In the genomic region with DNA sequence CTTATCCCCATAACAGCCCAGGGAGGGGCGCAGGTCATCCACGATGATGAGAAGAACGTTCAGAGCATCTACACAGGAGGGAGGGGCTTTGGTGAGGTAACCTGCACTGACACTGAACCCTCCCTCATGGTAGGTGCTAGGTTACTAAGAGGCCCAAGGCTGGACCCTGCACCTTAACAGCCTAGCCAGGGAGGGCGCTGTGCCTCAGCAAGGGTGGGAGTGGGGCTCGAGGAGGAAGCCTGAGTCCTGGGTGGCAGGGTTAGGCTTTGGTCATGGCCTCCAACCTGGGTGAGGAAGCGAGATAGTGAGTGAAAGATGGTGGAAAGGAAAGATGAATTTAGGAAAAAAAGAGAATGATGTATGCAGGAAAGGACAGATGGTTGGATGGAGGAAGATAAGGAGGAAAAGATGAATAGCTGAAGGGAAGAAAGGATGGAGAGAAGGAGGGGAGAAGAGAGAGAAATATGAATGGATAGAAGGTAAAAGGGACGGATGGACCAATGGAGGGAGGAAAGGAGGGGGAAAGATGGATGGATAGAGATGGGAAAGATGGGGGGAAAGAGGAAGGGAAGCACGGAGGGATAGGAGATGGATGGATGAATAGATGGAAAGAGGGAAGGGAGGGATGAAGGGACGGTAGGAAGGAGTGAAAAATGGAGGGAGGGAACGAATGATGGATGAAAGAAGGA, we compare ENCODE assay signal across 1 cellular context.
TF ChIP-seq lines count a peak whose summit lies in the region.

No MANE protein-coding gene starts in this region.

TF ChIP-seq in HEK293, 187 proteins besides CTCF, POLR2A, EP300 and RAD21 (continued from another document):
- TF ChIP-seq ZFHX2 (tag by site-specific recombination; conservative IDR thresholded peaks at IDR 0.05): no peak
- TF ChIP-seq, protein P1, sequence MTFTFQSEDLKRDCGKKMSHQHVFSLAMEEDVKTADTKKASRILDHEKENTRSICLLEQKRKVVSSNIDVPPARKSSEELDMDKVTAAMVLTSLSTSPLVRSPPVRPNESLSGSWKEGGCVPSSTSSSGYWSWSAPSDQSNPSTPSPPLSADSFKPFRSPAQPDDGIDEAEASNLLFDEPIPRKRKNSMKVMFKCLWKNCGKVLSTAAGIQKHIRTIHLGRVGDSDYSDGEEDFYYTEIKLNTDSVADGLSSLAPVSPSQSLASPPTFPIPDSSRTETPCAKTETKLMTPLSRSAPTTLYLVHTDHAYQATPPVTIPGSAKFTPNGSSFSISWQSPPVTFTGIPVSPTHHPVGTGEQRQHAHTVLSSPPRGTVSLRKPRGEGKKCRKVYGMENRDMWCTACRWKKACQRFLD (tag by site-specific recombination; IDR thresholded peaks at IDR 0.05): no peak
- TF ChIP-seq, protein P2, sequence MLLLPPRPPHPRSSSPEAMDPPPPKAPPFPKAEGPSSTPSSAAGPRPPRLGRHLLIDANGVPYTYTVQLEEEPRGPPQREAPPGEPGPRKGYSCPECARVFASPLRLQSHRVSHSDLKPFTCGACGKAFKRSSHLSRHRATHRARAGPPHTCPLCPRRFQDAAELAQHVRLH (tag by site-specific recombination; IDR thresholded peaks at IDR 0.05): no peak
- peak; percentile 100 for TF ChIP-seq ZNF366 (tag by site-specific recombination; conservative IDR thresholded peaks at IDR 0.05)
- no peak for TF ChIP-seq ZSCAN23 (tag by site-specific recombination; IDR thresholded peaks at IDR 0.05)
- no peak for TF ChIP-seq ZNF121 (tag by site-specific recombination; IDR thresholded peaks at IDR 0.05)
- TF ChIP-seq, protein P3, sequence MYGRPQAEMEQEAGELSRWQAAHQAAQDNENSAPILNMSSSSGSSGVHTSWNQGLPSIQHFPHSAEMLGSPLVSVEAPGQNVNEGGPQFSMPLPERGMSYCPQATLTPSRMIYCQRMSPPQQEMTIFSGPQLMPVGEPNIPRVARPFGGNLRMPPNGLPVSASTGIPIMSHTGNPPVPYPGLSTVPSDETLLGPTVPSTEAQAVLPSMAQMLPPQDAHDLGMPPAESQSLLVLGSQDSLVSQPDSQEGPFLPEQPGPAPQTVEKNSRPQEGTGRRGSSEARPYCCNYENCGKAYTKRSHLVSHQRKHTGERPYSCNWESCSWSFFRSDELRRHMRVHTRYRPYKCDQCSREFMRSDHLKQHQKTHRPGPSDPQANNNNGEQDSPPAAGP (tag by site-specific recombination; IDR thresholded peaks at IDR 0.05): peak; percentile 23; the same call in 1 of the 2 replicates
- no peak for TF ChIP-seq ZNF514 (tag by site-specific recombination; IDR thresholded peaks at IDR 0.05)
- no peak for TF ChIP-seq ZNF214 (tag by site-specific recombination; IDR thresholded peaks at IDR 0.05; ENCODE audit: borderline replicate concordance)
- TF ChIP-seq, protein P4, sequence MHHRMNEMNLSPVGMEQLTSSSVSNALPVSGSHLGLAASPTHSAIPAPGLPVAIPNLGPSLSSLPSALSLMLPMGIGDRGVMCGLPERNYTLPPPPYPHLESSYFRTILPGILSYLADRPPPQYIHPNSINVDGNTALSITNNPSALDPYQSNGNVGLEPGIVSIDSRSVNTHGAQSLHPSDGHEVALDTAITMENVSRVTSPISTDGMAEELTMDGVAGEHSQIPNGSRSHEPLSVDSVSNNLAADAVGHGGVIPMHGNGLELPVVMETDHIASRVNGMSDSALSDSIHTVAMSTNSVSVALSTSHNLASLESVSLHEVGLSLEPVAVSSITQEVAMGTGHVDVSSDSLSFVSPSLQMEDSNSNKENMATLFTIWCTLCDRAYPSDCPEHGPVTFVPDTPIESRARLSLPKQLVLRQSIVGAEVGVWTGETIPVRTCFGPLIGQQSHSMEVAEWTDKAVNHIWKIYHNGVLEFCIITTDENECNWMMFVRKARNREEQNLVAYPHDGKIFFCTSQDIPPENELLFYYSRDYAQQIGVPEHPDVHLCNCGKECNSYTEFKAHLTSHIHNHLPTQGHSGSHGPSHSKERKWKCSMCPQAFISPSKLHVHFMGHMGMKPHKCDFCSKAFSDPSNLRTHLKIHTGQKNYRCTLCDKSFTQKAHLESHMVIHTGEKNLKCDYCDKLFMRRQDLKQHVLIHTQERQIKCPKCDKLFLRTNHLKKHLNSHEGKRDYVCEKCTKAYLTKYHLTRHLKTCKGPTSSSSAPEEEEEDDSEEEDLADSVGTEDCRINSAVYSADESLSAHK (tag by site-specific recombination; IDR thresholded peaks at IDR 0.05): no peak
- TF ChIP-seq SALL2 (tag by site-specific recombination; IDR thresholded peaks at IDR 0.05; ENCODE audit: borderline replicate concordance): peak; percentile 30; the same call in 1 of the 2 replicates
- peak; percentile 93 for TF ChIP-seq ZBTB20 (tag by site-specific recombination; IDR thresholded peaks at IDR 0.05)
- TF ChIP-seq ZNF548 (tag by site-specific recombination; IDR thresholded peaks at IDR 0.05): no peak
- TF ChIP-seq ZNF571 (tag by site-specific recombination; IDR thresholded peaks at IDR 0.05): no peak
- no peak for TF ChIP-seq ZNF621 (tag by site-specific recombination; IDR thresholded peaks at IDR 0.05)
